In the genomic region with DNA sequence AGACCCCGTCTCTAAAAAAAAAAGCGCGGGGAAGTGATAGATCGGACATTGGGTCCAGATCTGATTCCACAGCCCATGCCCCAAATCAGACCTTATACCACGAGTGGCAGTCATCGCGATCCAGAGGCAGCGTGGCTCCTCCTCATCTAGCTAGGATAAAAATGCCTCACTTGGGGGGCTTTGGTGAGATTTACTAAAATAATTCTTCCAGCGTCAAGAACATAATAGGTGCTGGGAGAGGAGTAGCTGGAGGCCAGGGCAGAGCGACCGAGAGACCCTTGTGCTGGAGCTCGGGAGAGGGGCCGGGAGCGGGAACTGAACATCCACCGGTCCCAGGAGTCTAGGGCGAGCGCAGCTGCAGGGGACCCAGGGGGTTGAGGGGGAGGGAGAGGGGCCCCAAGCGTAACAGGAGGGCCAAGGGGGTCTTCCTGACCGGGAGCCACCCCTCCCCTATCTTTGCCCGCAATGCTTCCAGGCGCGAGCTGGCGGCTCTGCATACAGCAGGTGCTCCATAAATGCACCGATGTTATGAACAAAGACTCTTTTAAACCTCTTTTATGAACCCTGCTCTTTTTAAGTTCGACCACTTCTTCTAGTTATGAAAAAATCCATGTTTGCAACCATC, we compare ENCODE assay signal across 7 cellular contexts. TPM values are rescaled to one million over a fixed set of nuclear protein-coding genes. Genes with fewer than 3 reads are reported as not detected.
DNase-seq lines count a peak whose midpoint lies in the region; ATAC-seq and TF ChIP-seq lines count a peak whose summit lies in the region.

No MANE protein-coding gene starts in this region.

- no peaks in the 10 kb centered on the region for H3K79me2 ChIP-seq in hepatocyte

- peak overlapping the region; percentile 79 for H3K4me3 Mint-ChIP-seq in HFFc6
- H3K4me3 Mint-ChIP-seq in activated CD8-positive, alpha-beta T cell treated with anti-CD3 and anti-CD28 coated beads, Interleukin-2, amount 10 ng/mL, durations not matched to agents 7 days and 5 days = peak overlapping the region; percentile 90
- H3K4me3 Mint-ChIP-seq in stimulated activated naive CD8-positive, alpha-beta T cell treated with anti-CD3 and anti-CD28 coated beads, Interleukin-15, amount 100 ng/mL, for 72 hours = peak overlapping the region; percentile 86 to 99

- H4K20me1 ChIP-seq in hepatocyte (ENCODE audit: insufficient read depth, poor library complexity, severe bottlenecking) = no peaks in the 10 kb centered on the region

- no peaks in the 10 kb centered on the region for H3K36me3 ChIP-seq in hepatocyte (replicated peaks; ENCODE audit: insufficient read depth, low read depth)

- no peaks in the 10 kb centered on the region for H3K36me3 Mint-ChIP-seq in HFFc6 (ENCODE audit: low read depth)
- peaks cover 7% of the 10 kb centered on the region for H3K36me3 Mint-ChIP-seq in activated CD8-positive, alpha-beta T cell treated with anti-CD3 and anti-CD28 coated beads, Interleukin-2, amount 10 ng/mL, durations not matched to agents 7 days and 5 days (ENCODE audit: low read depth)

- peaks cover 9% of the 10 kb centered on the region for H3K27me3 Mint-ChIP-seq in HFFc6 (ENCODE audit: insufficient read depth)
- H3K27me3 Mint-ChIP-seq in activated CD8-positive, alpha-beta T cell treated with anti-CD3 and anti-CD28 coated beads, Interleukin-2, amount 10 ng/mL, durations not matched to agents 7 days and 5 days (ENCODE audit: low read depth) = peaks cover 13% of the 10 kb centered on the region
- no peaks in the 10 kb centered on the region for H3K27me3 Mint-ChIP-seq in stimulated activated naive CD8-positive, alpha-beta T cell treated with anti-CD3 and anti-CD28 coated beads, Interleukin-15, amount 100 ng/mL, for 72 hours

- no peaks in the 10 kb centered on the region for H3K9me2 ChIP-seq in hepatocyte (replicated peaks; ENCODE audit: insufficient read depth)

- DNase-seq in HFFc6 (no peak), hepatocyte (ENCODE audit: low spot score) (no peak), T-helper 9 cell (no peak)
- no peak for DNase-seq in activated CD8-positive, alpha-beta T cell treated with anti-CD3 and anti-CD28 coated beads, Interleukin-2, amount 10 ng/mL, durations not matched to agents 7 days and 5 days
- DNase-seq in stimulated activated naive CD8-positive, alpha-beta T cell treated with anti-CD3 and anti-CD28 coated beads, Interleukin-15, amount 100 ng/mL, for 72 hours = peak in 1 of 2 donors; percentile 13

- H3K9me3 ChIP-seq in hepatocyte (ENCODE audit: low read depth) = no peaks in the 10 kb centered on the region

- POLR2A ChIA-PET in activated CD8-positive, alpha-beta T cell treated with anti-CD3 and anti-CD28 coated beads, Interleukin-2, amount 10 ng/mL, durations not matched to agents 7 days and 5 days (lab: Charles Lee) = interaction anchor here (1.1 to 2.1 kb wide), 4 partner anchors 10 to 93 kb away, joined by 3 to 6 read pairs (median 4); no protein-coding TSS in a partner anchor

- no peak overlapping the region for H2AFZ ChIP-seq in hepatocyte

- ATAC-seq in activated CD8-positive, alpha-beta T cell treated with anti-CD3 and anti-CD28 coated beads, Interleukin-2, amount 10 ng/mL, durations not matched to agents 7 days and 5 days = no peak
- ATAC-seq in stimulated activated naive CD8-positive, alpha-beta T cell treated with anti-CD3 and anti-CD28 coated beads, Interleukin-15, amount 100 ng/mL, for 72 hours = no peak
- ATAC-seq in HG02885 (IDR thresholded peaks at IDR 0.05; ENCODE audit: poor library complexity, unreplicated experiment) = no peak
- ATAC-seq in HG02642 (IDR thresholded peaks at IDR 0.05; ENCODE audit: poor library complexity, unreplicated experiment) = no peak

- no peak overlapping the region for H3K4me3 ChIP-seq in hepatocyte

- H3K4me1 Mint-ChIP-seq in HFFc6 (ENCODE audit: low read depth) = peaks cover 31% of the 10 kb centered on the region
- H3K4me1 Mint-ChIP-seq in activated CD8-positive, alpha-beta T cell treated with anti-CD3 and anti-CD28 coated beads, Interleukin-2, amount 10 ng/mL, durations not matched to agents 7 days and 5 days (ENCODE audit: low read depth) = peaks cover 50% of the 10 kb centered on the region
- peaks cover 43% of the 10 kb centered on the region for H3K4me1 Mint-ChIP-seq in stimulated activated naive CD8-positive, alpha-beta T cell treated with anti-CD3 and anti-CD28 coated beads, Interleukin-15, amount 100 ng/mL, for 72 hours

- 53% methylated on average over 19 of the region's 25 CpGs for WGBS in hepatocyte (ENCODE audit: low lambda C conversion rate, missing lambda C conversion rate)

- no peaks in the 10 kb centered on the region for H3K9me3 Mint-ChIP-seq in HFFc6
- H3K9me3 Mint-ChIP-seq in activated CD8-positive, alpha-beta T cell treated with anti-CD3 and anti-CD28 coated beads, Interleukin-2, amount 10 ng/mL, durations not matched to agents 7 days and 5 days (ENCODE audit: insufficient read depth) = no peaks in the 10 kb centered on the region
- H3K9me3 Mint-ChIP-seq in stimulated activated naive CD8-positive, alpha-beta T cell treated with anti-CD3 and anti-CD28 coated beads, Interleukin-15, amount 100 ng/mL, for 72 hours = no peaks in the 10 kb centered on the region

- no peak overlapping the region for H3K27ac Mint-ChIP-seq in HFFc6
- H3K27ac Mint-ChIP-seq in activated CD8-positive, alpha-beta T cell treated with anti-CD3 and anti-CD28 coated beads, Interleukin-2, amount 10 ng/mL, durations not matched to agents 7 days and 5 days = peak overlapping the region; percentile 90
- H3K27ac Mint-ChIP-seq in stimulated activated naive CD8-positive, alpha-beta T cell treated with anti-CD3 and anti-CD28 coated beads, Interleukin-15, amount 100 ng/mL, for 72 hours = peak overlapping the region; percentile 40 to 48

- peaks cover 44% of the 10 kb centered on the region for H3K4me1 ChIP-seq in hepatocyte (ENCODE audit: insufficient read depth)

- CTCF ChIA-PET in activated CD8-positive, alpha-beta T cell treated with anti-CD3 and anti-CD28 coated beads, Interleukin-2, amount 10 ng/mL, durations not matched to agents 7 days and 5 days (lab: Charles Lee) = interaction anchor here (0.7 to 2.4 kb wide), 8 partner anchors 14 to 210 kb away, joined by 3 to 13 read pairs (median 4); no protein-coding TSS in a partner anchor

- H3K27me3 ChIP-seq in hepatocyte = peaks cover 32% of the 10 kb centered on the region

- peak overlapping the region; percentile 83 for H3K4me2 ChIP-seq in hepatocyte

- TF ChIP-seq CTCF in HFFc6 (IDR thresholded peaks at IDR 0.05) = no peak
- TF ChIP-seq CTCF in hepatocyte (IDR thresholded peaks at IDR 0.05; ENCODE audit: poor library complexity) = no peak

- H3K27ac ChIP-seq in hepatocyte = no peak overlapping the region

RNA-seq across cellular contexts. Expression of gene CPT1A, which starts 0.8 kb away (rescaled TPM):
- total RNA-seq in HFFc6 (2021; fragmentation: NEBNext Ultra II Directional; extraction: Animal tissue kit (Norgen Biotek cat#: 25700)) = 10 to 100 TPM; 35.5 to 63.7 (median 55.8) TPM
- total RNA-seq in activated CD8-positive, alpha-beta T cell treated with anti-CD3 and anti-CD28 coated beads, Interleukin-2, amount 10 ng/mL, durations not matched to agents 7 days and 5 days = 10 to 100 TPM; 63.2 to 69.1 TPM
- total RNA-seq in hepatocyte = 16.2 and 24.8 TPM in 2 replicates
- polyA plus RNA-seq in hepatocyte = 4.4 and 8.3 TPM in 2 replicates
